Comparison of ENCODE assay signal across 1 cellular context in the genomic region with DNA sequence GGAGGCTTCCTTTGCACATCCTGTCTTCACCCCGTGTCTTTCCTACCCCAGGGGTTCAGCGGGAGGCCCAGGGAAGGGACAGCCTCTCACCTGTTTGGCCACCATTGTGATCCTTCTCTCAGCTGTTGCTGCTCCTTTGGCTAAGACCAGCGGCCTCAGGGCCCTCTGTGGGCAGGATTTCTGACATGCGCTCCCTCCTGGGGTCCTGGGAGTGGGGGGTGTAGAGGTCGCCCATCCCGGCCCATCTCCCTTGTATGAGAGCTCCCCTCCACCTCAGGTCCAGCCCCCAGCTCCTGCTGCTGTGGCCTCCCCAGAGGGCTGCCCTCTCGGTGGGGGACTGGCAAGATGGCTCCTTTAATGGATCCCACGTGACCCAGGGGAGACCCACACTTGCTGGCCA.
TF ChIP-seq lines count a peak whose summit lies in the region.

No MANE protein-coding gene starts in this region.

TF ChIP-seq in K562, 482 proteins besides CTCF, POLR2A, EP300 and RAD21:
- TF ChIP-seq, protein P1, sequence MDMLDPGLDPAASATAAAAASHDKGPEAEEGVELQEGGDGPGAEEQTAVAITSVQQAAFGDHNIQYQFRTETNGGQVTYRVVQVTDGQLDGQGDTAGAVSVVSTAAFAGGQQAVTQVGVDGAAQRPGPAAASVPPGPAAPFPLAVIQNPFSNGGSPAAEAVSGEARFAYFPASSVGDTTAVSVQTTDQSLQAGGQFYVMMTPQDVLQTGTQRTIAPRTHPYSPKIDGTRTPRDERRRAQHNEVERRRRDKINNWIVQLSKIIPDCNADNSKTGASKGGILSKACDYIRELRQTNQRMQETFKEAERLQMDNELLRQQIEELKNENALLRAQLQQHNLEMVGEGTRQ (CRISPR knock-in tag; IDR thresholded peaks at IDR 0.05): 0 out of 2 replicates have a peak, but pooled peaks have one; percentile 16
- TF ChIP-seq GABPB1 (CRISPR knock-in tag; IDR thresholded peaks at IDR 0.05): no peak
